8 cellular contexts compared by ENCODE assay signal in genomic region chr2:12501469-12502147, GRCh38.
DNase-seq lines count a peak whose midpoint lies in the region; ATAC-seq and TF ChIP-seq lines count a peak whose summit lies in the region.

No MANE protein-coding gene starts in this region.

- peaks cover 8% of the 10 kb centered on the region for H3K4me1 Mint-ChIP-seq in WTC11

- no peaks in the 10 kb centered on the region for H3K36me3 Mint-ChIP-seq in WTC11

- TF ChIP-seq EP300 in esophagus muscularis mucosa (IDR thresholded peaks at IDR 0.05): no peak

- peaks cover 0 to 12% (median 0%) of the 10 kb centered on the region in 4 donors for H3K4me1 ChIP-seq in esophagus muscularis mucosa

- ATAC-seq in HG03103 (IDR thresholded peaks at IDR 0.05; ENCODE audit: low read depth, unreplicated experiment): peak; percentile 93
- peak; percentile 32; the same call in 1 of the 2 replicates for ATAC-seq in WTC11

- DNase-seq in GM19240 (ENCODE audit: insufficient read length, low spot score) (peak; percentile 38), WTC11 (ENCODE audit: low spot score) (no peak), esophagus muscularis mucosa (ENCODE audit: extremely low spot score) (no peak), NCI-H2107 treated with DMSO at 0.1 percent for 48 hours (lab: John Stamatoyannopoulos, UW; ENCODE audit: unreplicated experiment) (no peak), Ammon's horn (ENCODE audit: low spot score) (no peak), NCI-H2227 (lab: John Stamatoyannopoulos, UW; ENCODE audit: unreplicated experiment) (no peak)
- peak; percentile 36 to 53 for DNase-seq in stimulated activated CD8-positive, alpha-beta memory T cell treated with anti-CD3 and anti-CD28 coated beads, Interleukin-15, amount 100 ng/mL, for 4 hours (ENCODE audit: low read depth in 2 of 2)

- H3K27ac ChIP-seq in esophagus muscularis mucosa (replicated peaks in 1 of 4): peak overlapping the region in 3 of 4 donors; percentile 1 to 34 (median 12)

- intact Hi-C loops in esophagus muscularis mucosa (cut with DNase I): no loop called here

- POLR2A ChIA-PET in WTC11 (lab: Charles Lee): interaction anchor here (0.7 kb wide), 1 partner anchor 242 kb away, joined by 4 read pairs; no protein-coding TSS in a partner anchor

- no peak for TF ChIP-seq POLR2A in esophagus muscularis mucosa (IDR thresholded peaks at IDR 0.05; ENCODE audit: low read depth)

- H3K4me3 ChIP-seq in esophagus muscularis mucosa: no peak overlapping the region

- H3K4me3 Mint-ChIP-seq in WTC11: no peak overlapping the region

- no peaks in the 10 kb centered on the region for H3K27me3 Mint-ChIP-seq in WTC11 (ENCODE audit: low read depth)

- H3K9me3 ChIP-seq in esophagus muscularis mucosa: no peaks in the 10 kb centered on the region

- CTCF ChIA-PET in WTC11 (lab: Charles Lee): interaction anchor here (1.5 kb wide), 1 partner anchor 46 kb away, joined by 7 read pairs; no protein-coding TSS in a partner anchor

- H3K27ac Mint-ChIP-seq in WTC11: no peak overlapping the region

- H3K9me3 Mint-ChIP-seq in WTC11: peaks cover 4% of the 10 kb centered on the region

- WGBS in esophagus muscularis mucosa: 57% methylated on average over 4 of the region's 4 CpGs

- H3K27me3 ChIP-seq in esophagus muscularis mucosa: no peaks in the 10 kb centered on the region

- TF ChIP-seq CTCF in WTC11 (IDR thresholded peaks at IDR 0.05): no peak
- TF ChIP-seq CTCF in esophagus muscularis mucosa (IDR thresholded peaks at IDR 0.05): no peak

- H3K36me3 ChIP-seq in esophagus muscularis mucosa: no peaks in the 10 kb centered on the region

TF ChIP-seq in WTC11, 78 proteins besides CTCF, POLR2A, EP300 and RAD21:
- TF ChIP-seq ZNF138 (CRISPR knock-in tag; conservative IDR thresholded peaks at IDR 0.05): no peak
- TF ChIP-seq, protein P1, sequence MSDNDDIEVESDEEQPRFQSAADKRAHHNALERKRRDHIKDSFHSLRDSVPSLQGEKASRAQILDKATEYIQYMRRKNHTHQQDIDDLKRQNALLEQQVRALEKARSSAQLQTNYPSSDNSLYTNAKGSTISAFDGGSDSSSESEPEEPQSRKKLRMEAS (CRISPR knock-in tag; IDR thresholded peaks at IDR 0.05): no peak
- TF ChIP-seq ZNF425 (CRISPR knock-in tag; conservative IDR thresholded peaks at IDR 0.05): no peak
- TF ChIP-seq ATF6 (CRISPR knock-in tag; IDR thresholded peaks at IDR 0.05): no peak
- TF ChIP-seq MXD4 (CRISPR knock-in tag; IDR thresholded peaks at IDR 0.05; ENCODE audit: borderline replicate concordance): no peak
- TF ChIP-seq AR (CRISPR knock-in tag; IDR thresholded peaks at IDR 0.05): no peak
- no peak for TF ChIP-seq PRRX2 (CRISPR knock-in tag; IDR thresholded peaks at IDR 0.05)
TF ChIP-seq in WTC11: peak in this region for 0.

Comparison
In these comparisons a context has a peak if more than half of its experiments do, and no peak if none do; other contexts are left out.
1. DNase-seq: peak in GM19240 (single experiment) and stimulated activated CD8-positive, alpha-beta memory T cell treated with anti-CD3 and anti-CD28 coated beads, Interleukin-15, amount 100 ng/mL, for 4 hours (2 of 2); none in WTC11 (single experiment), esophagus muscularis mucosa (single experiment), NCI-H2107 treated with DMSO at 0.1 percent for 48 hours (single experiment), Ammon's horn (single experiment) and NCI-H2227 (single experiment).